Comparison of ENCODE assay signal across 1 cellular context in genomic region chr7:151009340-151010001, GRCh38.
TF ChIP-seq lines count a peak whose summit lies in the region.

No MANE protein-coding gene starts in this region.

TF ChIP-seq in HCT116, 20 proteins besides CTCF, POLR2A, EP300 and RAD21:
- TF ChIP-seq EZH2 (IDR thresholded peaks at IDR 0.05) = no peak
- no peak for TF ChIP-seq TCF7L2 (IDR thresholded peaks at IDR 0.05; ENCODE audit: borderline replicate concordance, extremely low read depth, insufficient read depth, insufficient read length)
- no peak for TF ChIP-seq REST (IDR thresholded peaks at IDR 0.05; ENCODE audit: low read depth)
